Comparison of ENCODE assay signal across 10 cellular contexts in the genomic region with DNA sequence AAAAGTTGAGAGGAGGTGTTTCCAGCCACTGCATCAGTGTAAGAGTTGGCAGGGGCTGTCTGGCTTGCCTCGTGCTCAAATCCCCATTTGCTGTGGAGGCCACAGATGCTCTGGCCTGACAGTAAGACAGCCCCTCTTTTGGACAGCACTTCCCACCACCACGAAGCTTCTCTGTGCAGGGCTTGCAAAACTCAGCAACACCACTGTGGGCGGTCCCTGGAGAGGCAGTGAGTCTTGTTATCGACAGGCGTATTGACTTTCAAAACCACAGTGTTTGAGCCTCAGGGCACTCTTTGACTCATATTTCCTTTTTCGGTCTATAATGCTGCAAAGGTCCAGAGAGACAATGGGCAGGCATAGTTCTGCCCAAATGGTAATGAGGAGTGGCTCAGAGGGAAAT.
DNase-seq lines count a peak whose midpoint lies in the region; ATAC-seq, FAIRE-seq and TF ChIP-seq lines count a peak whose summit lies in the region.
"Had no signal": no experiment of that assay in that cellular context is flagged by ENCODE, and none has a peak within 500 bp of the region (broad histone marks: within the 10 kb centered on the region; RNA-seq: fewer than 3 reads in every experiment).

No MANE protein-coding gene starts in this region.

- CTCF ChIA-PET in activated naive CD4-positive, alpha-beta T cell treated with anti-CD3 and anti-CD28 coated beads, Interleukin-2, amount 10 ng/mL, durations not matched to agents 7 days and 5 days (lab: Charles Lee) = no interaction called here

- H3K27ac Mint-ChIP-seq in CD4-positive, CD25-positive, alpha-beta regulatory T cell = peak overlapping the region in 2 of 3 donors; percentile 29 to 55
- no peak overlapping the region for H3K27ac Mint-ChIP-seq in activated naive CD4-positive, alpha-beta T cell treated with anti-CD3 and anti-CD28 coated beads, Interleukin-2, amount 10 ng/mL, durations not matched to agents 7 days and 5 days
- H3K27ac Mint-ChIP-seq: immature natural killer cell had no signal

- H3K27me3 ChIP-seq in CD4-positive, CD25-positive, alpha-beta regulatory T cell (ENCODE audit: control insufficient read depth, insufficient read depth, low read length) = no peaks in the 10 kb centered on the region

- no peak overlapping the region for H3K4me3 Mint-ChIP-seq in CD4-positive, CD25-positive, alpha-beta regulatory T cell
- H3K4me3 Mint-ChIP-seq in activated naive CD4-positive, alpha-beta T cell treated with anti-CD3 and anti-CD28 coated beads, Interleukin-2, amount 10 ng/mL, durations not matched to agents 7 days and 5 days = no peak overlapping the region
- H3K4me3 Mint-ChIP-seq: immature natural killer cell had no signal

- no peak for TF ChIP-seq CTCF in astrocyte of the spinal cord (IDR thresholded peaks at IDR 0.05; ENCODE audit: low read depth, low read length)

- H3K4me3 ChIP-seq in CD4-positive, CD25-positive, alpha-beta regulatory T cell (ENCODE audit: low read depth, low read length) = no peak overlapping the region
- no peak overlapping the region for H3K4me3 ChIP-seq in astrocyte of the spinal cord (ENCODE audit: low read depth, low read length)

- no peak for FAIRE-seq in RCC 7860 (lab: Jason Lieb, UNC)

- ATAC-seq in CD4-positive, CD25-positive, alpha-beta regulatory T cell (ENCODE audit: low read depth in 2 of 2) = peak in 1 of 2 donors; percentile 31
- peak; percentile 87 for ATAC-seq in GM19452 (IDR thresholded peaks at IDR 0.05; ENCODE audit: unreplicated experiment)
- ATAC-seq in HG03342 (IDR thresholded peaks at IDR 0.05; ENCODE audit: unreplicated experiment) = peak; percentile 92

- no peak overlapping the region for H3K27ac ChIP-seq in CD4-positive, CD25-positive, alpha-beta regulatory T cell (ENCODE audit: insufficient read depth, low read length, poor library complexity, severe bottlenecking)

- H3K4me1 Mint-ChIP-seq in CD4-positive, CD25-positive, alpha-beta regulatory T cell = no peaks in the 10 kb centered on the region
- H3K4me1 Mint-ChIP-seq in activated naive CD4-positive, alpha-beta T cell treated with anti-CD3 and anti-CD28 coated beads, Interleukin-2, amount 10 ng/mL, durations not matched to agents 7 days and 5 days = no peaks in the 10 kb centered on the region
- H3K4me1 Mint-ChIP-seq: immature natural killer cell had no signal

- H3K36me3 ChIP-seq in CD4-positive, CD25-positive, alpha-beta regulatory T cell (ENCODE audit: control insufficient read depth, insufficient read depth, low read length) = no peaks in the 10 kb centered on the region

- no peaks in the 10 kb centered on the region for H3K9me3 ChIP-seq in CD4-positive, CD25-positive, alpha-beta regulatory T cell (ENCODE audit: control insufficient read depth in 2 of 2, low read length in 2 of 2)

- H3K27me3 Mint-ChIP-seq in CD4-positive, CD25-positive, alpha-beta regulatory T cell = no peaks in the 10 kb centered on the region
- no peaks in the 10 kb centered on the region for H3K27me3 Mint-ChIP-seq in activated naive CD4-positive, alpha-beta T cell treated with anti-CD3 and anti-CD28 coated beads, Interleukin-2, amount 10 ng/mL, durations not matched to agents 7 days and 5 days

- H3K4me1 ChIP-seq in CD4-positive, CD25-positive, alpha-beta regulatory T cell (ENCODE audit: control insufficient read depth, insufficient read depth, low read length, poor library complexity, severe bottlenecking) = no peaks in the 10 kb centered on the region

- in situ Hi-C loops in astrocyte of the spinal cord (cut with HindIII; ENCODE audit: low sequenced_read_pairs) = no loop called here

- H3K36me3 Mint-ChIP-seq in CD4-positive, CD25-positive, alpha-beta regulatory T cell = no peaks in the 10 kb centered on the region
- no peaks in the 10 kb centered on the region for H3K36me3 Mint-ChIP-seq in activated naive CD4-positive, alpha-beta T cell treated with anti-CD3 and anti-CD28 coated beads, Interleukin-2, amount 10 ng/mL, durations not matched to agents 7 days and 5 days
- H3K36me3 Mint-ChIP-seq: immature natural killer cell had no signal

- peak in 1 of 3 donors; percentile 2 for DNase-seq in CD4-positive, CD25-positive, alpha-beta regulatory T cell
- DNase-seq in astrocyte of the spinal cord (ENCODE audit: low read depth, low spot score) = peak; percentile 12
- DNase-seq in activated naive CD4-positive, alpha-beta T cell treated with anti-CD3 and anti-CD28 coated beads, Interleukin-2, amount 10 ng/mL, durations not matched to agents 7 days and 5 days = no peak
- no peak for DNase-seq in cerebellar cortex (ENCODE audit: low spot score)
- no peak for DNase-seq in NCI-H345 (lab: John Stamatoyannopoulos, UW)
- no peak for DNase-seq in RCC 7860 (ENCODE audit: low spot score)
- DNase-seq: activated CD4-positive, alpha-beta T cell treated with anti-CD3 and anti-CD28 coated beads for 4 hours; immature natural killer cell had no signal

- peaks cover 0 to 3% (median 0%) of the 10 kb centered on the region in 7 donors for H3K9me3 Mint-ChIP-seq in CD4-positive, CD25-positive, alpha-beta regulatory T cell
- no peaks in the 10 kb centered on the region for H3K9me3 Mint-ChIP-seq in activated naive CD4-positive, alpha-beta T cell treated with anti-CD3 and anti-CD28 coated beads, Interleukin-2, amount 10 ng/mL, durations not matched to agents 7 days and 5 days
